Comparison of ENCODE assay signal across 24 cellular contexts in the genomic region with DNA sequence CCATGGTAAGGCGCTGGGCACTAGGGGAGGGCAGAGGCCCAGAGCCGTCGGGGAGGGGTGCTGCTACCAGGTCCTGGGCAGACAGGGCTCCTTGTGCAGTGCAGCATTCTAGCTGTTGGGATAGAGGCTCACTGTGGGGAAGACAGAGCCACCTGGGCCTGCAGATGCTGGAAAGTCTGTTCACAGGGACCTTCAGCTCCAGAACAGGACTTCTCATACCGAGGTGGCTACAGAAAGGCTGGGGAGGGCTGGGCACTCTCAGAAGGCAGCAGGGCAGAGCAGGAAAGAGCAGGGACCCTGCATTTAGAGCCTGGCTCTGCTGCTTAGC. TPM values are rescaled to one million over a fixed set of nuclear protein-coding genes. Genes with fewer than 3 reads are reported as not detected.
DNase-seq lines count a peak whose midpoint lies in the region; ATAC-seq and TF ChIP-seq lines count a peak whose summit lies in the region.
"Had no signal": no experiment of that assay in that cellular context is flagged by ENCODE, and none has a peak within 500 bp of the region (broad histone marks: within the 10 kb centered on the region; RNA-seq: fewer than 3 reads in every experiment).

No MANE protein-coding gene starts in this region.

- peak overlapping the region; percentile 70 for H3K27ac Mint-ChIP-seq in activated CD8-positive, alpha-beta T cell treated with anti-CD3 and anti-CD28 coated beads for 36 hours
- no peak overlapping the region for H3K27ac Mint-ChIP-seq in activated CD8-positive, alpha-beta T cell treated with anti-CD3 and anti-CD28 coated beads, Interleukin-2, amount 10 ng/mL, durations not matched to agents 7 days and 5 days
- H3K27ac Mint-ChIP-seq in IgD-negative memory B cell (peak overlapping the region in 2 of 3 donors; percentile 39 to 97), neural crest cell (ENCODE audit: unreplicated experiment) (peak overlapping the region; percentile 24)
- peak overlapping the region; percentile 19 for H3K27ac Mint-ChIP-seq in activated naive CD8-positive, alpha-beta T cell treated with anti-CD3 and anti-CD28 coated beads, Interleukin-2, amount 10 ng/mL, durations not matched to agents 7 days and 5 days
- H3K27ac Mint-ChIP-seq: nephron progenitor cell had no signal

- H3K9me3 Mint-ChIP-seq in activated CD8-positive, alpha-beta T cell treated with anti-CD3 and anti-CD28 coated beads for 36 hours = no peaks in the 10 kb centered on the region
- H3K9me3 Mint-ChIP-seq in activated CD8-positive, alpha-beta T cell treated with anti-CD3 and anti-CD28 coated beads, Interleukin-2, amount 10 ng/mL, durations not matched to agents 7 days and 5 days (ENCODE audit: insufficient read depth) = no peaks in the 10 kb centered on the region
- H3K9me3 Mint-ChIP-seq in IgD-negative memory B cell (no peaks in the 10 kb centered on the region), neural crest cell (no peaks in the 10 kb centered on the region)
- no peaks in the 10 kb centered on the region for H3K9me3 Mint-ChIP-seq in activated naive CD8-positive, alpha-beta T cell treated with anti-CD3 and anti-CD28 coated beads, Interleukin-2, amount 10 ng/mL, durations not matched to agents 7 days and 5 days
- H3K9me3 Mint-ChIP-seq: activated CD4-positive, alpha-beta T cell treated with anti-CD3 and anti-CD28 coated beads, Interleukin-2, amount 10 ng/mL, durations not matched to agents 7 days and 5 days; nephron progenitor cell had no signal

- no peak for TF ChIP-seq CTCF in activated CD8-positive, alpha-beta T cell treated with anti-CD3 and anti-CD28 coated beads for 36 hours (IDR thresholded peaks at IDR 0.05)
- TF ChIP-seq CTCF in neural crest cell (conservative IDR thresholded peaks at IDR 0.05) (no peak), ascending aorta (IDR thresholded peaks at IDR 0.05) (no peak)

- POLR2A ChIA-PET in activated CD8-positive, alpha-beta T cell treated with anti-CD3 and anti-CD28 coated beads for 36 hours (lab: Charles Lee) = interaction anchor here (0.6 to 1.4 kb wide), 3 partner anchors 44 to 336 kb away, joined by 3 to 5 read pairs (median 5); no protein-coding TSS in a partner anchor
- POLR2A ChIA-PET in activated CD8-positive, alpha-beta T cell treated with anti-CD3 and anti-CD28 coated beads, Interleukin-2, amount 10 ng/mL, durations not matched to agents 7 days and 5 days (lab: Charles Lee) = interaction anchor here (0.6 kb wide), 1 partner anchor 243 kb away, joined by 3 read pairs; the partner anchor contains the start of gene PEX6
- POLR2A ChIA-PET in activated naive CD8-positive, alpha-beta T cell treated with anti-CD3 and anti-CD28 coated beads, Interleukin-2, amount 10 ng/mL, durations not matched to agents 7 days and 5 days (lab: Charles Lee) = interaction anchor here (0.6 to 1.2 kb wide), 4 partner anchors 22 to 154 kb away, joined by 3 to 4 read pairs (median 4); partner anchors contain the start of gene TTBK1

- H3K36me3 ChIP-seq in ascending aorta = peaks cover 23 to 48% of the 10 kb centered on the region in 2 donors
- H3K36me3 ChIP-seq: prostate gland, uterus had no signal

- intact Hi-C loops in activated CD8-positive, alpha-beta T cell treated with anti-CD3 and anti-CD28 coated beads for 36 hours (cut with micrococcal nuclease) = no loop called here
- intact Hi-C loops in ascending aorta (cut with DNase I) = no loop called here

- no peaks in the 10 kb centered on the region for H3K4me1 ChIP-seq in ascending aorta
- H3K4me1 ChIP-seq: prostate gland, SJCRH30, uterus had no signal

- peaks cover 37% of the 10 kb centered on the region for H3K4me1 Mint-ChIP-seq in activated CD8-positive, alpha-beta T cell treated with anti-CD3 and anti-CD28 coated beads for 36 hours (ENCODE audit: low read depth)
- H3K4me1 Mint-ChIP-seq in activated CD8-positive, alpha-beta T cell treated with anti-CD3 and anti-CD28 coated beads, Interleukin-2, amount 10 ng/mL, durations not matched to agents 7 days and 5 days (ENCODE audit: low read depth) = peaks cover 36% of the 10 kb centered on the region
- H3K4me1 Mint-ChIP-seq in IgD-negative memory B cell (peaks cover 19 to 26% (median 22%) of the 10 kb centered on the region in 3 donors), neural crest cell (peaks cover 19% of the 10 kb centered on the region)
- H3K4me1 Mint-ChIP-seq in activated naive CD8-positive, alpha-beta T cell treated with anti-CD3 and anti-CD28 coated beads, Interleukin-2, amount 10 ng/mL, durations not matched to agents 7 days and 5 days = peaks cover 28% of the 10 kb centered on the region

- no peaks in the 10 kb centered on the region for H3K27me3 Mint-ChIP-seq in activated CD8-positive, alpha-beta T cell treated with anti-CD3 and anti-CD28 coated beads for 36 hours
- no peaks in the 10 kb centered on the region for H3K27me3 Mint-ChIP-seq in activated CD8-positive, alpha-beta T cell treated with anti-CD3 and anti-CD28 coated beads, Interleukin-2, amount 10 ng/mL, durations not matched to agents 7 days and 5 days (ENCODE audit: low read depth)
- H3K27me3 Mint-ChIP-seq in IgD-negative memory B cell (peaks cover 2% of the 10 kb centered on the region), neural crest cell (ENCODE audit: low read depth) (no peaks in the 10 kb centered on the region)
- no peaks in the 10 kb centered on the region for H3K27me3 Mint-ChIP-seq in activated naive CD8-positive, alpha-beta T cell treated with anti-CD3 and anti-CD28 coated beads, Interleukin-2, amount 10 ng/mL, durations not matched to agents 7 days and 5 days
- H3K27me3 Mint-ChIP-seq: activated CD4-positive, alpha-beta T cell treated with anti-CD3 and anti-CD28 coated beads, Interleukin-2, amount 10 ng/mL, durations not matched to agents 7 days and 5 days had no signal

- H3K4me3 Mint-ChIP-seq in activated CD8-positive, alpha-beta T cell treated with anti-CD3 and anti-CD28 coated beads for 36 hours = no peak overlapping the region
- H3K4me3 Mint-ChIP-seq in activated CD8-positive, alpha-beta T cell treated with anti-CD3 and anti-CD28 coated beads, Interleukin-2, amount 10 ng/mL, durations not matched to agents 7 days and 5 days = no peak overlapping the region
- no peak overlapping the region for H3K4me3 Mint-ChIP-seq in IgD-negative memory B cell
- no peak overlapping the region for H3K4me3 Mint-ChIP-seq in activated naive CD8-positive, alpha-beta T cell treated with anti-CD3 and anti-CD28 coated beads, Interleukin-2, amount 10 ng/mL, durations not matched to agents 7 days and 5 days
- H3K4me3 Mint-ChIP-seq in neural crest cell = peak overlapping the region; percentile 12
- H3K4me3 Mint-ChIP-seq: activated CD4-positive, alpha-beta T cell treated with anti-CD3 and anti-CD28 coated beads, Interleukin-2, amount 10 ng/mL, durations not matched to agents 7 days and 5 days; nephron progenitor cell had no signal

- no peak for ATAC-seq in activated CD8-positive, alpha-beta T cell treated with anti-CD3 and anti-CD28 coated beads for 36 hours
- ATAC-seq in activated CD8-positive, alpha-beta T cell treated with anti-CD3 and anti-CD28 coated beads, Interleukin-2, amount 10 ng/mL, durations not matched to agents 7 days and 5 days = no peak
- ATAC-seq in activated naive CD8-positive, alpha-beta T cell treated with anti-CD3 and anti-CD28 coated beads, Interleukin-2, amount 10 ng/mL, durations not matched to agents 7 days and 5 days (ENCODE audit: low read depth) = no peak
- ATAC-seq in HG03039 (IDR thresholded peaks at IDR 0.05; ENCODE audit: unreplicated experiment) = no peak

- H3K4me3 ChIP-seq in ascending aorta = no peak overlapping the region
- H3K4me3 ChIP-seq: esophagus squamous epithelium, prostate gland, SJCRH30, uterus had no signal

- peaks cover 53% of the 10 kb centered on the region for H3K36me3 Mint-ChIP-seq in activated CD8-positive, alpha-beta T cell treated with anti-CD3 and anti-CD28 coated beads for 36 hours (ENCODE audit: low read depth)
- H3K36me3 Mint-ChIP-seq in activated CD8-positive, alpha-beta T cell treated with anti-CD3 and anti-CD28 coated beads, Interleukin-2, amount 10 ng/mL, durations not matched to agents 7 days and 5 days (ENCODE audit: low read depth) = peaks cover 32% of the 10 kb centered on the region
- H3K36me3 Mint-ChIP-seq in IgD-negative memory B cell (peaks cover 3% of the 10 kb centered on the region), neural crest cell (ENCODE audit: low read depth) (peaks cover 3% of the 10 kb centered on the region)
- H3K36me3 Mint-ChIP-seq in activated naive CD8-positive, alpha-beta T cell treated with anti-CD3 and anti-CD28 coated beads, Interleukin-2, amount 10 ng/mL, durations not matched to agents 7 days and 5 days = peaks cover 19% of the 10 kb centered on the region

- DNase-seq in activated CD8-positive, alpha-beta T cell treated with anti-CD3 and anti-CD28 coated beads for 36 hours = no peak
- DNase-seq in activated CD8-positive, alpha-beta T cell treated with anti-CD3 and anti-CD28 coated beads, Interleukin-2, amount 10 ng/mL, durations not matched to agents 7 days and 5 days = no peak
- DNase-seq in activated naive CD8-positive, alpha-beta T cell treated with anti-CD3 and anti-CD28 coated beads, Interleukin-2, amount 10 ng/mL, durations not matched to agents 7 days and 5 days = peak; percentile 16
- DNase-seq in neural crest cell (ENCODE audit: low read depth, low spot score) (no peak), ascending aorta (ENCODE audit: low spot score in 2 of 2) (no peak), DMS79 treated with DMSO at 0.1 percent for 48 hours (lab: John Stamatoyannopoulos, UW) (no peak)
- DNase-seq: ACHN; activated CD4-positive, alpha-beta T cell treated with anti-CD3 and anti-CD28 coated beads, Interleukin-2, amount 10 ng/mL, durations not matched to agents 7 days and 5 days; activated T-cell treated with anti-CD3 and anti-CD28 coated beads, Interleukin-2, amount 50 U/mL, for 1 hour; amniotic stem cell; effector CD4-positive, alpha-beta T cell; esophagus squamous epithelium; MM.1S; NCI-H69; nephron progenitor cell; SJCRH30; small intestine; stimulated activated CD4-positive, alpha-beta T cell treated with anti-CD3 and anti-CD28 coated beads, Interleukin-4, amount 100 ng/mL, for 24 hours; uterus had no signal

- CTCF ChIA-PET in activated CD8-positive, alpha-beta T cell treated with anti-CD3 and anti-CD28 coated beads for 36 hours (lab: Charles Lee) = no interaction called here
- CTCF ChIA-PET in activated CD8-positive, alpha-beta T cell treated with anti-CD3 and anti-CD28 coated beads, Interleukin-2, amount 10 ng/mL, durations not matched to agents 7 days and 5 days (lab: Charles Lee) = no interaction called here

- H3K27ac ChIP-seq in ascending aorta = peak overlapping the region in 1 of 2 donors; percentile 8
- H3K27ac ChIP-seq: C4-2B, esophagus squamous epithelium, SJCRH30, uterus had no signal

- no peaks in the 10 kb centered on the region for H3K9me3 ChIP-seq in ascending aorta
- H3K9me3 ChIP-seq: esophagus squamous epithelium, prostate gland, SJCRH30, uterus had no signal

- no peaks in the 10 kb centered on the region for H3K27me3 ChIP-seq in ascending aorta
- H3K27me3 ChIP-seq: esophagus squamous epithelium, SJCRH30, uterus had no signal

RNA-seq across cellular contexts. Expression of gene DNPH1, which starts 7.5 kb away (rescaled TPM):
- 10 to 100 TPM; 86.2 to 86.5 TPM for total RNA-seq in activated CD8-positive, alpha-beta T cell treated with anti-CD3 and anti-CD28 coated beads for 36 hours
- 10 to 100 TPM; 42.5 to 47.2 TPM for total RNA-seq in activated CD8-positive, alpha-beta T cell treated with anti-CD3 and anti-CD28 coated beads, Interleukin-2, amount 10 ng/mL, durations not matched to agents 7 days and 5 days
- 125 TPM for polyA plus RNA-seq in IgD-negative memory B cell
- total RNA-seq in activated naive CD8-positive, alpha-beta T cell treated with anti-CD3 and anti-CD28 coated beads, Interleukin-2, amount 10 ng/mL, durations not matched to agents 7 days and 5 days = 10 to 100 TPM; 42.2 to 43.7 TPM
- total RNA-seq in neural crest cell (50.3 and 55.1 TPM in 2 replicates), ascending aorta (39.1 TPM)

RNA-seq across cellular contexts. Expression of gene TTBK1, which starts 21.5 kb away (rescaled TPM):
- total RNA-seq in activated CD8-positive, alpha-beta T cell treated with anti-CD3 and anti-CD28 coated beads for 36 hours = under 1 TPM; 0.09 to 0.11 TPM
- not detected for total RNA-seq in activated CD8-positive, alpha-beta T cell treated with anti-CD3 and anti-CD28 coated beads, Interleukin-2, amount 10 ng/mL, durations not matched to agents 7 days and 5 days
- 0.04 TPM for polyA plus RNA-seq in IgD-negative memory B cell
- total RNA-seq in activated naive CD8-positive, alpha-beta T cell treated with anti-CD3 and anti-CD28 coated beads, Interleukin-2, amount 10 ng/mL, durations not matched to agents 7 days and 5 days = not detected
- total RNA-seq in neural crest cell (5.1 and 5.4 TPM in 2 replicates), ascending aorta (not detected)
- total RNA-seq: H7, SJCRH30 had no signal

RNA-seq across cellular contexts. Expression of gene CUL9, which starts 39.7 kb away (rescaled TPM):
- total RNA-seq in activated CD8-positive, alpha-beta T cell treated with anti-CD3 and anti-CD28 coated beads for 36 hours = 10 to 100 TPM; 38.8 to 43.1 TPM
- total RNA-seq in activated CD8-positive, alpha-beta T cell treated with anti-CD3 and anti-CD28 coated beads, Interleukin-2, amount 10 ng/mL, durations not matched to agents 7 days and 5 days = 10 to 100 TPM; 50.0 to 51.2 TPM
- polyA plus RNA-seq in IgD-negative memory B cell = 13.1 TPM
- 10 to 100 TPM; 75.1 to 80.8 TPM for total RNA-seq in activated naive CD8-positive, alpha-beta T cell treated with anti-CD3 and anti-CD28 coated beads, Interleukin-2, amount 10 ng/mL, durations not matched to agents 7 days and 5 days
- 37.2 and 37.5 TPM in 2 replicates for total RNA-seq in neural crest cell
- 36.1 TPM for total RNA-seq in ascending aorta

RNA-seq across cellular contexts. Expression of gene SRF, which starts 50.7 kb away (rescaled TPM):
- 10 to 100 TPM; 34.5 to 35.4 TPM for total RNA-seq in activated CD8-positive, alpha-beta T cell treated with anti-CD3 and anti-CD28 coated beads for 36 hours
- total RNA-seq in activated CD8-positive, alpha-beta T cell treated with anti-CD3 and anti-CD28 coated beads, Interleukin-2, amount 10 ng/mL, durations not matched to agents 7 days and 5 days = 10 to 100 TPM; 41.4 to 43.8 TPM
- 5.0 TPM for polyA plus RNA-seq in IgD-negative memory B cell
- total RNA-seq in activated naive CD8-positive, alpha-beta T cell treated with anti-CD3 and anti-CD28 coated beads, Interleukin-2, amount 10 ng/mL, durations not matched to agents 7 days and 5 days = 10 to 100 TPM; 34.4 to 36.0 TPM
- 37.5 and 37.8 TPM in 2 replicates for total RNA-seq in neural crest cell
- total RNA-seq in ascending aorta = 71.2 TPM
